In the genomic region with DNA sequence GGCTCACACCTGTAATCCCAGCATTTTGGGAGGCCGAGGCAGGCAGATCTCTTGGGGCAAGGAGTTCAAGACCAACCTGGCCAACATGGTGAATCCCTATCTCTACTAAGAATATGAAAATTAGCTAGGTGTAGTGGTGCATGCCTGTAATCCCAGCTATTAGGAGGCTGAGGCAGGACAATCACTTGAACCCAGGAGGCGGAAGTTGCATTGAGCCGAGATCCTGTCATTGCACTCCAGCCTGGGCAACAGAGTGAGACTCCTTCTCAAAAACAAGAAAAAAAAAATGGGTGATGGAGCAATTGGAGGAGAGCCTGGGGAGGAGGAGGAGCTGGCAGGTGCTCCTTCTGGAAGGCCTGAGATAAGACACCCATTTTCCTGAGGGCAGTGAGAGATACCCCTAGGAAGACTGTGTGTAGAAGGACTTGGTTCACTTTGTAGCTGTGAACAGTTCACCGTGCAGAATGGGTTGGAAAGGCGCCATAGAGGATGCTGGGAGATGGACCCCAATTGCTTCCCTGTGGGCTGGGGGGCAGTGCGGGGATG, we compare ENCODE assay signal across 1 cellular context.
TF ChIP-seq lines count a peak whose summit lies in the region.

No MANE protein-coding gene starts in this region.

TF ChIP-seq in K562, 482 proteins besides CTCF, POLR2A, EP300 and RAD21 (continued from another document and continues in another):
- TF ChIP-seq, protein P1, sequence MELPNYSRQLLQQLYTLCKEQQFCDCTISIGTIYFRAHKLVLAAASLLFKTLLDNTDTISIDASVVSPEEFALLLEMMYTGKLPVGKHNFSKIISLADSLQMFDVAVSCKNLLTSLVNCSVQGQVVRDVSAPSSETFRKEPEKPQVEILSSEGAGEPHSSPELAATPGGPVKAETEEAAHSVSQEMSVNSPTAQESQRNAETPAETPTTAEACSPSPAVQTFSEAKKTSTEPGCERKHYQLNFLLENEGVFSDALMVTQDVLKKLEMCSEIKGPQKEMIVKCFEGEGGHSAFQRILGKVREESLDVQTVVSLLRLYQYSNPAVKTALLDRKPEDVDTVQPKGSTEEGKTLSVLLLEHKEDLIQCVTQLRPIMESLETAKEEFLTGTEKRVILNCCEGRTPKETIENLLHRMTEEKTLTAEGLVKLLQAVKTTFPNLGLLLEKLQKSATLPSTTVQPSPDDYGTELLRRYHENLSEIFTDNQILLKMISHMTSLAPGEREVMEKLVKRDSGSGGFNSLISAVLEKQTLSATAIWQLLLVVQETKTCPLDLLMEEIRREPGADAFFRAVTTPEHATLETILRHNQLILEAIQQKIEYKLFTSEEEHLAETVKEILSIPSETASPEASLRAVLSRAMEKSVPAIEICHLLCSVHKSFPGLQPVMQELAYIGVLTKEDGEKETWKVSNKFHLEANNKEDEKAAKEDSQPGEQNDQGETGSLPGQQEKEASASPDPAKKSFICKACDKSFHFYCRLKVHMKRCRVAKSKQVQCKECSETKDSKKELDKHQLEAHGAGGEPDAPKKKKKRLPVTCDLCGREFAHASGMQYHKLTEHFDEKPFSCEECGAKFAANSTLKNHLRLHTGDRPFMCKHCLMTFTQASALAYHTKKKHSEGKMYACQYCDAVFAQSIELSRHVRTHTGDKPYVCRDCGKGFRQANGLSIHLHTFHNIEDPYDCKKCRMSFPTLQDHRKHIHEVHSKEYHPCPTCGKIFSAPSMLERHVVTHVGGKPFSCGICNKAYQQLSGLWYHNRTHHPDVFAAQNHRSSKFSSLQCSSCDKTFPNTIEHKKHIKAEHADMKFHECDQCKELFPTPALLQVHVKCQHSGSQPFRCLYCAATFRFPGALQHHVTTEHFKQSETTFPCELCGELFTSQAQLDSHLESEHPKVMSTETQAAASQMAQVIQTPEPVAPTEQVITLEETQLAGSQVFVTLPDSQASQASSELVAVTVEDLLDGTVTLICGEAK (IDR thresholded peaks at IDR 0.05): 0 out of 2 replicates have a peak, but pooled peaks have one; percentile 33
- TF ChIP-seq, protein P1 (CRISPR knock-in tag; IDR thresholded peaks at IDR 0.05): no peak
- TF ChIP-seq TEAD2 (tag; IDR thresholded peaks at IDR 0.05) (no peak), EWSR1 (IDR thresholded peaks at IDR 0.05; ENCODE audit: borderline replicate concordance, low read depth, partially characterized antibody) (no peak), RCOR1 (IDR thresholded peaks at IDR 0.05; ENCODE audit: borderline replicate concordance in 1 of 2, low read depth in 2 of 2, low read length in 2 of 2) (peak in 1 of 2 experiments; percentile 42; a peak in 1 of 4 replicates), ZNF354B (CRISPR knock-in tag; IDR thresholded peaks at IDR 0.05) (no peak), HSF4 (CRISPR knock-in tag; IDR thresholded peaks at IDR 0.05; ENCODE audit: borderline replicate concordance) (no peak), ZFP30 (CRISPR knock-in tag; IDR thresholded peaks at IDR 0.05; ENCODE audit: borderline replicate concordance) (no peak), RBFOX2 (IDR thresholded peaks at IDR 0.05; ENCODE audit: low read depth, low read length) (no peak), PHF8 (IDR thresholded peaks at IDR 0.05; ENCODE audit: borderline replicate concordance, low read length) (no peak; the same call in 1 of the 2 replicates), TARDBP (IDR thresholded peaks at IDR 0.05) (no peak), BCOR (IDR thresholded peaks at IDR 0.05) (peak; percentile 72), MAFF (IDR thresholded peaks at IDR 0.05; ENCODE audit: low read length) (no peak), ZNF644 (tag; IDR thresholded peaks at IDR 0.05; ENCODE audit: low read depth) (0 out of 2 replicates have a peak, but pooled peaks have one; percentile 8), ZNF76 (CRISPR knock-in tag; IDR thresholded peaks at IDR 0.05; ENCODE audit: borderline replicate concordance) (no peak), CTBP1 (IDR thresholded peaks at IDR 0.05; ENCODE audit: borderline replicate concordance) (0 out of 2 replicates have a peak, but pooled peaks have one; percentile 43), U2AF2 (optimal IDR thresholded peaks at IDR 0.05; ENCODE audit: low read depth, low read length) (no peak), SRSF9 (IDR thresholded peaks at IDR 0.05; ENCODE audit: borderline replicate concordance, low read depth, low read length) (no peak), SRF (CRISPR knock-in tag; IDR thresholded peaks at IDR 0.05) (no peak), POU5F1 (IDR thresholded peaks at IDR 0.05; ENCODE audit: borderline replicate concordance, low read depth, low read length, partially characterized antibody) (no peak), NFATC3 (IDR thresholded peaks at IDR 0.05) (no peak), SPI1 (IDR thresholded peaks at IDR 0.05; ENCODE audit: borderline replicate concordance, low read depth, low read length) (no peak), RBM34 (IDR thresholded peaks at IDR 0.05; ENCODE audit: borderline replicate concordance, insufficient read depth, low read length) (no peak), ZNF121 (CRISPR knock-in tag; conservative IDR thresholded peaks at IDR 0.05) (peak; percentile 72; the same call in 1 of the 2 replicates), SOX6 (IDR thresholded peaks at IDR 0.05) (no peak), JUNB (CRISPR knock-in tag; conservative IDR thresholded peaks at IDR 0.05) (no peak), KLF16 (IDR thresholded peaks at IDR 0.05) (no peak), ARHGAP35 (IDR thresholded peaks at IDR 0.05; ENCODE audit: partially characterized antibody) (no peak), BACH1 (tag; IDR thresholded peaks at IDR 0.05) (no peak), ETV1 (tag; conservative IDR thresholded peaks at IDR 0.05; ENCODE audit: low read depth) (no peak), ETV5 (CRISPR knock-in tag; IDR thresholded peaks at IDR 0.05; ENCODE audit: low read depth) (no peak), SREBF2 (CRISPR knock-in tag; IDR thresholded peaks at IDR 0.05) (no peak), ZNF551 (CRISPR knock-in tag; IDR thresholded peaks at IDR 0.05) (no peak), TRIM28 (IDR thresholded peaks at IDR 0.05) (no peak), HDAC8 (tag; IDR thresholded peaks at IDR 0.05) (no peak), ZNF140 (CRISPR knock-in tag; IDR thresholded peaks at IDR 0.05) (no peak)
- TF ChIP-seq, protein P2, sequence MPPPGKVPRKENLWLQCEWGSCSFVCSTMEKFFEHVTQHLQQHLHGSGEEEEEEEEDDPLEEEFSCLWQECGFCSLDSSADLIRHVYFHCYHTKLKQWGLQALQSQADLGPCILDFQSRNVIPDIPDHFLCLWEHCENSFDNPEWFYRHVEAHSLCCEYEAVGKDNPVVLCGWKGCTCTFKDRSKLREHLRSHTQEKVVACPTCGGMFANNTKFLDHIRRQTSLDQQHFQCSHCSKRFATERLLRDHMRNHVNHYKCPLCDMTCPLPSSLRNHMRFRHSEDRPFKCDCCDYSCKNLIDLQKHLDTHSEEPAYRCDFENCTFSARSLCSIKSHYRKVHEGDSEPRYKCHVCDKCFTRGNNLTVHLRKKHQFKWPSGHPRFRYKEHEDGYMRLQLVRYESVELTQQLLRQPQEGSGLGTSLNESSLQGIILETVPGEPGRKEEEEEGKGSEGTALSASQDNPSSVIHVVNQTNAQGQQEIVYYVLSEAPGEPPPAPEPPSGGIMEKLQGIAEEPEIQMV (tag; conservative IDR thresholded peaks at IDR 0.05; ENCODE audit: low read depth): peak; percentile 38; the same call in 1 of the 2 replicates
- TF ChIP-seq, protein P3, sequence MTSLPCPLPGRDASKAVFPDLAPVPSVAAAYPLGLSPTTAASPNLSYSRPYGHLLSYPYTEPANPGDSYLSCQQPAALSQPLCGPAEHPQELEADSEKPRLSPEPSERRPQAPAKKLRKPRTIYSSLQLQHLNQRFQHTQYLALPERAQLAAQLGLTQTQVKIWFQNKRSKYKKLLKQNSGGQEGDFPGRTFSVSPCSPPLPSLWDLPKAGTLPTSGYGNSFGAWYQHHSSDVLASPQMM (CRISPR knock-in tag; IDR thresholded peaks at IDR 0.05): no peak
- TF ChIP-seq, protein P4, sequence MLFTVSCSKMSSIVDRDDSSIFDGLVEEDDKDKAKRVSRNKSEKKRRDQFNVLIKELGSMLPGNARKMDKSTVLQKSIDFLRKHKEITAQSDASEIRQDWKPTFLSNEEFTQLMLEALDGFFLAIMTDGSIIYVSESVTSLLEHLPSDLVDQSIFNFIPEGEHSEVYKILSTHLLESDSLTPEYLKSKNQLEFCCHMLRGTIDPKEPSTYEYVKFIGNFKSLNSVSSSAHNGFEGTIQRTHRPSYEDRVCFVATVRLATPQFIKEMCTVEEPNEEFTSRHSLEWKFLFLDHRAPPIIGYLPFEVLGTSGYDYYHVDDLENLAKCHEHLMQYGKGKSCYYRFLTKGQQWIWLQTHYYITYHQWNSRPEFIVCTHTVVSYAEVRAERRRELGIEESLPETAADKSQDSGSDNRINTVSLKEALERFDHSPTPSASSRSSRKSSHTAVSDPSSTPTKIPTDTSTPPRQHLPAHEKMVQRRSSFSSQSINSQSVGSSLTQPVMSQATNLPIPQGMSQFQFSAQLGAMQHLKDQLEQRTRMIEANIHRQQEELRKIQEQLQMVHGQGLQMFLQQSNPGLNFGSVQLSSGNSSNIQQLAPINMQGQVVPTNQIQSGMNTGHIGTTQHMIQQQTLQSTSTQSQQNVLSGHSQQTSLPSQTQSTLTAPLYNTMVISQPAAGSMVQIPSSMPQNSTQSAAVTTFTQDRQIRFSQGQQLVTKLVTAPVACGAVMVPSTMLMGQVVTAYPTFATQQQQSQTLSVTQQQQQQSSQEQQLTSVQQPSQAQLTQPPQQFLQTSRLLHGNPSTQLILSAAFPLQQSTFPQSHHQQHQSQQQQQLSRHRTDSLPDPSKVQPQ (CRISPR knock-in tag; IDR thresholded peaks at IDR 0.05; ENCODE audit: borderline replicate concordance): no peak
- TF ChIP-seq, protein P5, sequence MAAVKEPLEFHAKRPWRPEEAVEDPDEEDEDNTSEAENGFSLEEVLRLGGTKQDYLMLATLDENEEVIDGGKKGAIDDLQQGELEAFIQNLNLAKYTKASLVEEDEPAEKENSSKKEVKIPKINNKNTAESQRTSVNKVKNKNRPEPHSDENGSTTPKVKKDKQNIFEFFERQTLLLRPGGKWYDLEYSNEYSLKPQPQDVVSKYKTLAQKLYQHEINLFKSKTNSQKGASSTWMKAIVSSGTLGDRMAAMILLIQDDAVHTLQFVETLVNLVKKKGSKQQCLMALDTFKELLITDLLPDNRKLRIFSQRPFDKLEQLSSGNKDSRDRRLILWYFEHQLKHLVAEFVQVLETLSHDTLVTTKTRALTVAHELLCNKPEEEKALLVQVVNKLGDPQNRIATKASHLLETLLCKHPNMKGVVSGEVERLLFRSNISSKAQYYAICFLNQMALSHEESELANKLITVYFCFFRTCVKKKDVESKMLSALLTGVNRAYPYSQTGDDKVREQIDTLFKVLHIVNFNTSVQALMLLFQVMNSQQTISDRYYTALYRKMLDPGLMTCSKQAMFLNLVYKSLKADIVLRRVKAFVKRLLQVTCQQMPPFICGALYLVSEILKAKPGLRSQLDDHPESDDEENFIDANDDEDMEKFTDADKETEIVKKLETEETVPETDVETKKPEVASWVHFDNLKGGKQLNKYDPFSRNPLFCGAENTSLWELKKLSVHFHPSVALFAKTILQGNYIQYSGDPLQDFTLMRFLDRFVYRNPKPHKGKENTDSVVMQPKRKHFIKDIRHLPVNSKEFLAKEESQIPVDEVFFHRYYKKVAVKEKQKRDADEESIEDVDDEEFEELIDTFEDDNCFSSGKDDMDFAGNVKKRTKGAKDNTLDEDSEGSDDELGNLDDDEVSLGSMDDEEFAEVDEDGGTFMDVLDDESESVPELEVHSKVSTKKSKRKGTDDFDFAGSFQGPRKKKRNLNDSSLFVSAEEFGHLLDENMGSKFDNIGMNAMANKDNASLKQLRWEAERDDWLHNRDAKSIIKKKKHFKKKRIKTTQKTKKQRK (IDR thresholded peaks at IDR 0.05; ENCODE audit: borderline replicate concordance, low read depth, low read length): no peak
- TF ChIP-seq, protein P6, sequence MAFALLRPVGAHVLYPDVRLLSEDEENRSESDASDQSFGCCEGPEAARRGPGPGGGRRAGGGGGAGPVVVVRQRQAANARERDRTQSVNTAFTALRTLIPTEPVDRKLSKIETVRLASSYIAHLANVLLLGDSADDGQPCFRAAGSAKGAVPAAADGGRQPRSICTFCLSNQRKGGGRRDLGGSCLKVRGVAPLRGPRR (CRISPR knock-in tag; IDR thresholded peaks at IDR 0.05): no peak
